32 cellular contexts compared by ENCODE assay signal in genomic region chr2:50059462-50059861, GRCh38.
DNase-seq lines count a peak whose midpoint lies in the region; ATAC-seq, FAIRE-seq and TF ChIP-seq lines count a peak whose summit lies in the region.
"Had no signal": no experiment of that assay in that cellular context is flagged by ENCODE, and none has a peak within 500 bp of the region (broad histone marks: within the 10 kb centered on the region; RNA-seq: fewer than 3 reads in every experiment).

No MANE protein-coding gene starts in this region.

- POLR2A ChIA-PET in A549 (lab: Yijun Ruan, JAX) (no interaction called here), HEK293 (lab: Yijun Ruan, JAX) (no interaction called here)

- H3K4me1 ChIP-seq in A549 = no peaks in the 10 kb centered on the region
- H3K4me1 ChIP-seq in HEK293 (ENCODE audit: control insufficient read depth, insufficient read depth, low read length) = no peaks in the 10 kb centered on the region
- H3K4me1 ChIP-seq: BE2C; BLaER1; BLaER1 treated with 17β-estradiol and CSF1 and Interleukin-3, amounts not matched to agents 10 nM and 100 nM; Caco-2 had no signal

- TF ChIP-seq EP300 in A549 (IDR thresholded peaks at IDR 0.05) = no peak

- no peak overlapping the region for H3K27ac Mint-ChIP-seq in stimulated activated naive CD8-positive, alpha-beta T cell treated with anti-CD3 and anti-CD28 coated beads, Interleukin-15, amount 100 ng/mL, for 72 hours
- H3K27ac Mint-ChIP-seq: B cell; CD14-positive monocyte; CD4-positive, alpha-beta memory T cell; CD4-positive, alpha-beta T cell; CD4-positive, CD25-positive, alpha-beta regulatory T cell; CD8-positive, alpha-beta memory T cell; CD8-positive, alpha-beta T cell had no signal

- TF ChIP-seq POLR2A in A549 (IDR thresholded peaks at IDR 0.05; ENCODE audit: low read length) = no peak

- 0% methylated on average over 3 of the region's 3 CpGs for WGBS in A549 (ENCODE audit: missing lambda C conversion rate)

- DNase-seq in A549 (ENCODE audit: low read depth in 1 of 2, low spot score in 1 of 2) = no peak
- no peak for DNase-seq in stimulated activated naive CD8-positive, alpha-beta T cell treated with anti-CD3 and anti-CD28 coated beads, Interleukin-15, amount 100 ng/mL, for 72 hours
- no peak for DNase-seq in stimulated activated CD4-positive, alpha-beta T cell treated with anti-CD3 and anti-CD28 coated beads, Interleukin-1b, Interleukin-23, amount 100 ng/mL, for 48 hours
- DNase-seq: 8988T; ACHN; AML-193; BE2C; C1 segment of cervical spinal cord; Caco-2; Calu3; CD4-positive, alpha-beta memory T cell; CD4-positive, alpha-beta T cell; CD4-positive, CD25-positive, alpha-beta regulatory T cell; CD8-positive, alpha-beta memory T cell; CD8-positive, alpha-beta T cell; COR-L47; DMS 273 treated with DMSO at 0.1 percent for 48 hours; DMS153; DMS53; DMS79; DMS79 treated with DMSO at 0.1 percent for 48 hours; DND-41; EL had no signal

- TF ChIP-seq RAD21 in A549 (conservative IDR thresholded peaks at IDR 0.05 in 1 of 2, IDR thresholded peaks at IDR 0.05 in 1 of 2) = no peak

- no peak overlapping the region for H3K4me3 Mint-ChIP-seq in stimulated activated naive CD8-positive, alpha-beta T cell treated with anti-CD3 and anti-CD28 coated beads, Interleukin-15, amount 100 ng/mL, for 72 hours
- H3K4me3 Mint-ChIP-seq: B cell; CD14-positive monocyte; CD4-positive, alpha-beta memory T cell; CD4-positive, alpha-beta T cell; CD4-positive, CD25-positive, alpha-beta regulatory T cell; CD8-positive, alpha-beta memory T cell; CD8-positive, alpha-beta T cell had no signal

- H3K9me3 ChIP-seq in A549 (0 out of 3 replicates have a peak, but pooled peaks cover 3% of the 10 kb centered on the region), HEK293 (ENCODE audit: control insufficient read depth, insufficient read depth, low read depth, low read length) (no peaks in the 10 kb centered on the region)
- H3K9me3 ChIP-seq: BE2C, Caco-2 had no signal

- no peaks in the 10 kb centered on the region for H3K27me3 Mint-ChIP-seq in stimulated activated naive CD8-positive, alpha-beta T cell treated with anti-CD3 and anti-CD28 coated beads, Interleukin-15, amount 100 ng/mL, for 72 hours
- H3K27me3 Mint-ChIP-seq: B cell; CD4-positive, alpha-beta memory T cell; CD4-positive, alpha-beta T cell; CD4-positive, CD25-positive, alpha-beta regulatory T cell; CD8-positive, alpha-beta memory T cell had no signal

- H3K4me1 Mint-ChIP-seq in stimulated activated naive CD8-positive, alpha-beta T cell treated with anti-CD3 and anti-CD28 coated beads, Interleukin-15, amount 100 ng/mL, for 72 hours = no peaks in the 10 kb centered on the region
- H3K4me1 Mint-ChIP-seq: B cell; CD14-positive monocyte; CD4-positive, alpha-beta memory T cell; CD4-positive, CD25-positive, alpha-beta regulatory T cell; CD8-positive, alpha-beta memory T cell had no signal

- H3K9me3 Mint-ChIP-seq in stimulated activated naive CD8-positive, alpha-beta T cell treated with anti-CD3 and anti-CD28 coated beads, Interleukin-15, amount 100 ng/mL, for 72 hours = peaks cover 7 to 12% of the 10 kb centered on the region in 2 donors

- TF ChIP-seq CTCF in A549 (IDR thresholded peaks at IDR 0.05) = no peak
- no peak for TF ChIP-seq CTCF in HEK293 (tag by site-specific recombination; IDR thresholded peaks at IDR 0.05)

- H3K27ac ChIP-seq in A549 (no peak overlapping the region), HEK293 (ENCODE audit: extremely low read depth, low read depth, low read length) (no peak overlapping the region)
- H3K27ac ChIP-seq: 22Rv1; BLaER1; BLaER1 treated with 17β-estradiol and CSF1 and Interleukin-3, amounts not matched to agents 10 nM and 100 nM; C4-2B had no signal

- no peak for FAIRE-seq in A549 (lab: Jason Lieb, UNC)
- FAIRE-seq: A204.1, D721Med had no signal

- CTCF ChIA-PET in A549 (lab: Yijun Ruan, JAX) (no interaction called here), HEK293 (lab: Yijun Ruan, JAX) (interaction anchor here (0.6 kb wide), 1 partner anchor 134 kb away, joined by 3 read pairs; no protein-coding TSS in a partner anchor)

- no peak overlapping the region for H3K4me2 ChIP-seq in A549
- H3K4me2 ChIP-seq: BLaER1; BLaER1 treated with 17β-estradiol and CSF1 and Interleukin-3, amounts not matched to agents 10 nM and 100 nM had no signal

- H3K4me3 ChIP-seq in A549 (no peak overlapping the region), HEK293 (ENCODE audit: low read depth, low read length) (no peak overlapping the region)
- H3K4me3 ChIP-seq: BLaER1; BLaER1 treated with 17β-estradiol and CSF1 and Interleukin-3, amounts not matched to agents 10 nM and 100 nM had no signal

- H3K36me3 ChIP-seq in HEK293 (ENCODE audit: control insufficient read depth in 2 of 2, insufficient read depth in 1 of 2, low read length in 2 of 2) = no peaks in the 10 kb centered on the region
- H3K36me3 ChIP-seq: BE2C; BLaER1; BLaER1 treated with 17β-estradiol and CSF1 and Interleukin-3, amounts not matched to agents 10 nM and 100 nM had no signal

- ATAC-seq in A549 = no peak
- ATAC-seq in stimulated activated naive CD8-positive, alpha-beta T cell treated with anti-CD3 and anti-CD28 coated beads, Interleukin-15, amount 100 ng/mL, for 72 hours = no peak
- ATAC-seq: CD8-positive, alpha-beta T cell had no signal

TF ChIP-seq in A549, 52 proteins besides CTCF, POLR2A, EP300 and RAD21:
- TF ChIP-seq ZFP36 (IDR thresholded peaks at IDR 0.05; ENCODE audit: borderline replicate concordance, partially characterized antibody) (peak; percentile 7), RCOR1 (IDR thresholded peaks at IDR 0.05; ENCODE audit: low read depth, low read length) (no peak)

TF ChIP-seq in HEK293, 187 proteins besides CTCF, POLR2A, EP300 and RAD21:
- TF ChIP-seq ZNF843 (tag by site-specific recombination; IDR thresholded peaks at IDR 0.05) (no peak), ZNF610 (tag by site-specific recombination; IDR thresholded peaks at IDR 0.05; ENCODE audit: borderline replicate concordance) (no peak), ZNF211 (tag by site-specific recombination; IDR thresholded peaks at IDR 0.05; ENCODE audit: low read depth) (no peak), ZNF280D (tag by site-specific recombination; IDR thresholded peaks at IDR 0.05) (no peak), ZNF624 (tag by site-specific recombination; IDR thresholded peaks at IDR 0.05) (no peak), SETDB1 (IDR thresholded peaks at IDR 0.05; ENCODE audit: insufficient read length, low read length) (peak; percentile 56), TRIM28 (IDR thresholded peaks at IDR 0.05; ENCODE audit: borderline replicate concordance, low read length) (peak; percentile 70; the same call in 1 of the 2 replicates), ZNF24 (tag by site-specific recombination; IDR thresholded peaks at IDR 0.05) (no peak), ZNF26 (tag by site-specific recombination; IDR thresholded peaks at IDR 0.05) (no peak), ZNF585B (tag by site-specific recombination; IDR thresholded peaks at IDR 0.05) (peak; percentile 73), MYNN (tag by site-specific recombination; IDR thresholded peaks at IDR 0.05; ENCODE audit: borderline replicate concordance) (no peak), ZNF558 (tag by site-specific recombination; IDR thresholded peaks at IDR 0.05) (no peak), ZNF133 (tag by site-specific recombination; IDR thresholded peaks at IDR 0.05) (no peak), ZNF391 (tag by site-specific recombination; IDR thresholded peaks at IDR 0.05; ENCODE audit: borderline replicate concordance, low read depth) (no peak), ZNF155 (tag by site-specific recombination; IDR thresholded peaks at IDR 0.05) (no peak)
TF ChIP-seq in HEK293: peak in this region for 3.
